1 cellular context compared by ENCODE assay signal in the genomic region with DNA sequence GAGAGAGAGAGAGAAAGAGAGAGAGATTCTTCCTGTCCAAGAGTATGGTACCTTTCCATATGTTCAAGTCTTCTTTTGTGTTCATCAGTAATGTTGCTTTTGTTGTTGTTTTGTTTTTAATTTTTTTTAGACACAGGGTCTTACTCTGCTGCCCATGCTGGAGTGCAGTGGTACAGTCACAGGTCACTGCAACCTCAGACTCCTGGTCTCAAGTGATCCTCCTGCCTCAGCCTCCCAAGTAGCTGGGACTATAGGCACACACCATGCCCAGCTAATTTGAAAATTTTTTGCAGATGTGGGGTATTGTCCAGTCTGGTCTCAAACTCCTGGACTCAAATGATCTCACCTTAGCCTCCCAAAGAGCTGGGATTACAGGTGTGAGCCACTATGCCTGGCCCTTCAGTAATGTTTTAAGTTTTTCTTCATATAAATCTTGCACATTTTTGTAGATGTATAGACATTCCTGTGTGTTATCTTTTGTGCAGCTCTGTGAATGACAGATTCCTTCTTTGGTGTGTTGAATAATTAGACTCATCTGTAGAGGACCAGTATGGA.
TF ChIP-seq lines count a peak whose summit lies in the region.

No MANE protein-coding gene starts in this region.

TF ChIP-seq in HepG2, 621 proteins besides CTCF, POLR2A, EP300 and RAD21:
- TF ChIP-seq POLR2G (IDR thresholded peaks at IDR 0.05; ENCODE audit: low read depth, low read length) (0 out of 2 replicates have a peak, but pooled peaks have one; percentile 5), YEATS4 (CRISPR knock-in tag; IDR thresholded peaks at IDR 0.05; ENCODE audit: borderline replicate concordance) (no peak)
